ENCODE assay signal across 37 cellular contexts in genomic region chr2:240662681-240663080, GRCh38. TPM values are rescaled to one million over a fixed set of nuclear protein-coding genes. Genes with fewer than 3 reads are reported as not detected.
"Had no signal": no experiment of that assay in that cellular context is flagged by ENCODE, and none has a peak within 500 bp of the region (broad histone marks: within the 10 kb centered on the region; RNA-seq: fewer than 3 reads in every experiment).

No MANE protein-coding gene starts in this region.

- H2AFZ ChIP-seq: hepatocyte, parathyroid adenoma had no signal

- H3K4me1 Mint-ChIP-seq: activated CD4-positive, alpha-beta memory T cell treated with anti-CD3 and anti-CD28 coated beads, Interleukin-2, amount 10 ng/mL, durations not matched to agents 7 days and 5 days; activated CD4-positive, alpha-beta T cell treated with anti-CD3 and anti-CD28 coated beads, Interleukin-2, amount 10 ng/mL, durations not matched to agents 7 days and 5 days; activated CD8-positive, alpha-beta memory T cell treated with anti-CD3 and anti-CD28 coated beads, Interleukin-2, amount 10 ng/mL, durations not matched to agents 7 days and 5 days; brain; mesothelial cell of epicardium; naive B cell; stimulated activated naive B cell treated with anti-CD40 and anti-IgM and Interleukin-4, amounts not matched to agents 10 μg/mL and 1 μg/mL and 100 μg/mL, for 72 hours; T-helper 17 cell had no signal

- FAIRE-seq: endometrium, keratinocyte had no signal

- H3K27ac Mint-ChIP-seq: activated CD4-positive, alpha-beta memory T cell treated with anti-CD3 and anti-CD28 coated beads, Interleukin-2, amount 10 ng/mL, durations not matched to agents 7 days and 5 days; activated CD4-positive, alpha-beta T cell treated with anti-CD3 and anti-CD28 coated beads, Interleukin-2, amount 10 ng/mL, durations not matched to agents 7 days and 5 days; activated CD8-positive, alpha-beta memory T cell treated with anti-CD3 and anti-CD28 coated beads, Interleukin-2, amount 10 ng/mL, durations not matched to agents 7 days and 5 days; activated naive CD4-positive, alpha-beta T cell treated with anti-CD3 and anti-CD28 coated beads, Interleukin-2, amount 50 U/mL, for 72 hours; activated T-cell treated with anti-CD3 and anti-CD28 coated beads, Interleukin-2, amount 50 U/mL, for 72 hours; brain; dendritic cell treated with granulocyte-macrophage colony-stimulating factor and Interleukin-4, amounts not matched to agents 40 ng/mL and 50 ng/mL, for 4 days; mesothelial cell of epicardium; naive B cell; stimulated activated naive B cell treated with anti-CD40 and anti-IgM and Interleukin-4, amounts not matched to agents 10 μg/mL and 1 μg/mL and 100 μg/mL, for 72 hours; T-helper 17 cell had no signal

- H3K36me3 ChIP-seq: gastroesophageal sphincter, stomach, tibial artery, WERI-Rb-1 had no signal

- H3K4me3 ChIP-seq: gastroesophageal sphincter, hepatocyte, psoas muscle, smooth muscle cell, stomach, tibial artery had no signal

- H3K79me2 ChIP-seq: hepatocyte, parathyroid adenoma had no signal

- H3K4me2 ChIP-seq: hepatocyte, smooth muscle cell had no signal

- DNase-seq: activated CD4-positive, alpha-beta memory T cell treated with anti-CD3 and anti-CD28 coated beads, Interleukin-2, amount 10 ng/mL, durations not matched to agents 7 days and 5 days; activated CD4-positive, alpha-beta T cell treated with anti-CD3 and anti-CD28 coated beads, Interleukin-2, amount 10 ng/mL, durations not matched to agents 7 days and 5 days; activated CD8-positive, alpha-beta memory T cell treated with anti-CD3 and anti-CD28 coated beads, Interleukin-2, amount 10 ng/mL, durations not matched to agents 7 days and 5 days; activated naive CD4-positive, alpha-beta T cell; activated T-cell treated with anti-CD3 and anti-CD28 coated beads, Interleukin-2, amount 50 U/mL, for 72 hours; anterior cingulate cortex; caudate nucleus; effector CD4-positive, alpha-beta T cell; left colon; naive B cell; nucleus accumbens; psoas muscle; stimulated activated CD4-positive, alpha-beta T cell treated with anti-CD3 and anti-CD28 coated beads, Interleukin-1b, Interleukin-23, amount 100 ng/mL, for 48 hours; stimulated activated CD4-positive, alpha-beta T cell treated with anti-CD3 and anti-CD28 coated beads, Interleukin-4, amount 100 ng/mL, for 4 hours; stimulated activated naive B cell treated with anti-CD40 and anti-IgM and Interleukin-4, amounts not matched to agents 10 μg/mL and 1 μg/mL and 100 μg/mL, for 72 hours; stomach; T-helper 17 cell; T1000; tibial artery; WERI-Rb-1 had no signal

- H3K9ac ChIP-seq: parathyroid adenoma had no signal

- H3K4me1 ChIP-seq: gastroesophageal sphincter, parathyroid adenoma, psoas muscle, stomach, tibial artery had no signal

- H3K9me3 Mint-ChIP-seq: activated CD4-positive, alpha-beta memory T cell treated with anti-CD3 and anti-CD28 coated beads, Interleukin-2, amount 10 ng/mL, durations not matched to agents 7 days and 5 days; dendritic cell treated with granulocyte-macrophage colony-stimulating factor and Interleukin-4, amounts not matched to agents 40 ng/mL and 50 ng/mL, for 4 days had no signal

- H3K4me3 Mint-ChIP-seq: activated CD4-positive, alpha-beta memory T cell treated with anti-CD3 and anti-CD28 coated beads, Interleukin-2, amount 10 ng/mL, durations not matched to agents 7 days and 5 days; activated CD4-positive, alpha-beta T cell treated with anti-CD3 and anti-CD28 coated beads, Interleukin-2, amount 10 ng/mL, durations not matched to agents 7 days and 5 days; activated CD8-positive, alpha-beta memory T cell treated with anti-CD3 and anti-CD28 coated beads, Interleukin-2, amount 10 ng/mL, durations not matched to agents 7 days and 5 days; activated T-cell treated with anti-CD3 and anti-CD28 coated beads, Interleukin-2, amount 50 U/mL, for 72 hours; brain; dendritic cell treated with granulocyte-macrophage colony-stimulating factor and Interleukin-4, amounts not matched to agents 40 ng/mL and 50 ng/mL, for 4 days; mesothelial cell of epicardium; naive B cell; stimulated activated naive B cell treated with anti-CD40 and anti-IgM and Interleukin-4, amounts not matched to agents 10 μg/mL and 1 μg/mL and 100 μg/mL, for 72 hours; T-helper 17 cell had no signal

- ATAC-seq: activated CD4-positive, CD25-positive, alpha-beta regulatory T cell treated with anti-CD3 and anti-CD28 coated beads, Interleukin-2, amount 50 U/mL, for 24 hours; activated CD8-positive, alpha-beta memory T cell treated with anti-CD3 and anti-CD28 coated beads, Interleukin-2, amount 10 ng/mL, durations not matched to agents 7 days and 5 days; activated naive CD4-positive, alpha-beta T cell treated with anti-CD3 and anti-CD28 coated beads, Interleukin-2, amount 50 U/mL, for 72 hours; activated T-cell treated with anti-CD3 and anti-CD28 coated beads, Interleukin-2, amount 50 U/mL, for 72 hours; gastroesophageal sphincter; left colon; psoas muscle; stimulated activated naive B cell treated with anti-CD40 and anti-IgM and Interleukin-4, amounts not matched to agents 10 μg/mL and 1 μg/mL and 100 μg/mL, for 72 hours; T-helper 17 cell had no signal

- H3K36me3 Mint-ChIP-seq: activated naive CD4-positive, alpha-beta T cell treated with anti-CD3 and anti-CD28 coated beads, Interleukin-2, amount 50 U/mL, for 72 hours; brain; mesothelial cell of epicardium; stimulated activated naive B cell treated with anti-CD40 and anti-IgM and Interleukin-4, amounts not matched to agents 10 μg/mL and 1 μg/mL and 100 μg/mL, for 72 hours had no signal

- H3K27ac ChIP-seq: epithelial cell of prostate, gastroesophageal sphincter, hepatocyte, parathyroid adenoma, psoas muscle, stomach, tibial artery, WERI-Rb-1 had no signal

RNA-seq across cellular contexts. Expression of gene AQP12B, which starts 20.0 kb away (rescaled TPM):
- total RNA-seq: activated CD4-positive, alpha-beta memory T cell treated with anti-CD3 and anti-CD28 coated beads, Interleukin-2, amount 10 ng/mL, durations not matched to agents 7 days and 5 days; activated CD4-positive, alpha-beta T cell treated with anti-CD3 and anti-CD28 coated beads, Interleukin-2, amount 10 ng/mL, durations not matched to agents 7 days and 5 days; activated CD8-positive, alpha-beta memory T cell treated with anti-CD3 and anti-CD28 coated beads, Interleukin-2, amount 10 ng/mL, durations not matched to agents 7 days and 5 days; activated naive CD4-positive, alpha-beta T cell treated with anti-CD3 and anti-CD28 coated beads, Interleukin-2, amount 50 U/mL, for 72 hours; activated T-cell treated with anti-CD3 and anti-CD28 coated beads, Interleukin-2, amount 50 U/mL, for 72 hours; chondrocyte; fibroblast of villous mesenchyme; gastroesophageal sphincter; hepatocyte; liver; mesothelial cell of epicardium; psoas muscle; smooth muscle cell; T-helper 17 cell; ureter had no signal
- polyA plus RNA-seq: keratinocyte, liver, neural cell, psoas muscle, smooth muscle cell had no signal

RNA-seq across cellular contexts. Expression of gene AQP12A, which starts 29.0 kb away (rescaled TPM):
- total RNA-seq: activated CD4-positive, alpha-beta memory T cell treated with anti-CD3 and anti-CD28 coated beads, Interleukin-2, amount 10 ng/mL, durations not matched to agents 7 days and 5 days; activated CD4-positive, alpha-beta T cell treated with anti-CD3 and anti-CD28 coated beads, Interleukin-2, amount 10 ng/mL, durations not matched to agents 7 days and 5 days; activated CD8-positive, alpha-beta memory T cell treated with anti-CD3 and anti-CD28 coated beads, Interleukin-2, amount 10 ng/mL, durations not matched to agents 7 days and 5 days; activated naive CD4-positive, alpha-beta T cell treated with anti-CD3 and anti-CD28 coated beads, Interleukin-2, amount 50 U/mL, for 72 hours; activated T-cell treated with anti-CD3 and anti-CD28 coated beads, Interleukin-2, amount 50 U/mL, for 72 hours; chondrocyte; fibroblast of villous mesenchyme; gastroesophageal sphincter; hepatocyte; liver; mesothelial cell of epicardium; psoas muscle; smooth muscle cell; stomach; T-helper 17 cell; ureter had no signal
- polyA plus RNA-seq: hepatocyte, keratinocyte, liver, neural cell, psoas muscle, smooth muscle cell, stomach had no signal
